In genomic region chr5:152427691-152428090, GRCh38 we compare ENCODE assay signal across 24 cellular contexts. TPM values are rescaled to one million over a fixed set of nuclear protein-coding genes. Genes with fewer than 3 reads are reported as not detected.
"Had no signal": no experiment of that assay in that cellular context is flagged by ENCODE, and none has a peak within 500 bp of the region (broad histone marks: within the 10 kb centered on the region; RNA-seq: fewer than 3 reads in every experiment).

No MANE protein-coding gene starts in this region.

- DNase-seq: IMR-90; Karpas-422; KG1; MG63; NCI-H1092; NCI-H1105 treated with DMSO at 0.1 percent for 48 hours; NCI-H1417 treated with DMSO at 0.1 percent for 48 hours; NCI-H146; NCI-H187 treated with DMSO at 0.1 percent for 48 hours; NCI-H2029 treated with DMSO at 0.1 percent for 48 hours; NCI-H226; NCI-H510A treated with DMSO at 0.1 percent for 48 hours; NCI-H526; NCI-H82; NK-92 treated with Interleukin-12 subunit alpha and Interleukin-12 subunit beta, amount 100 ng/mL, for 24 hours; PC-3; SHP77; SK-N-SH; SW 1271; T-cell had no signal

RNA-seq across cellular contexts. Expression of gene NMUR2, which starts 22.6 kb away (rescaled TPM):
- total RNA-seq: HepG2, HT1080, IMR-90, OCI-LY7, PC-3, SK-MEL-5, T-cell had no signal
